Comparison of ENCODE assay signal across 8 cellular contexts in genomic region chr2:176187306-176188217, GRCh38. TPM values are rescaled to one million over a fixed set of nuclear protein-coding genes. Genes with fewer than 3 reads are reported as not detected.
A peak's percentile ranks its signal among the peaks of the same experiment; 100 is the strongest.
DNase-seq lines count a peak whose midpoint lies in the region; ATAC-seq and TF ChIP-seq lines count a peak whose summit lies in the region.

No MANE protein-coding gene starts in this region.

- H3K4me2 ChIP-seq in hepatocyte, result peak overlapping the region; percentile 97

- H2AFZ ChIP-seq in hepatocyte, result peak overlapping the region; percentile 76

- H3K9me2 ChIP-seq in hepatocyte (replicated peaks; ENCODE audit: insufficient read depth), result no peaks in the 10 kb centered on the region

- H3K27ac ChIP-seq in hepatocyte (no peak overlapping the region), skin epidermis (peak overlapping the region in 10 of 21 experiments; percentile 18 to 71 (median 44))

- H3K27me3 ChIP-seq in hepatocyte, result peaks cover 98% of the 10 kb centered on the region

- H3K9me3 ChIP-seq in hepatocyte (ENCODE audit: low read depth), result no peaks in the 10 kb centered on the region

- no peak for TF ChIP-seq CTCF in AG04449 (IDR thresholded peaks at IDR 0.05; ENCODE audit: insufficient read depth, low read length, missing control alignments)
- no peak for TF ChIP-seq CTCF in WI38 (IDR thresholded peaks at IDR 0.05; ENCODE audit: low read depth, low read length)
- no peak for TF ChIP-seq CTCF in hepatocyte (IDR thresholded peaks at IDR 0.05; ENCODE audit: poor library complexity)

- no peaks in the 10 kb centered on the region for H3K36me3 ChIP-seq in hepatocyte (replicated peaks; ENCODE audit: insufficient read depth, low read depth)

- CTCF ChIA-PET in AG04449 (lab: Yijun Ruan, JAX), result interaction anchor here (0.7 to 1.5 kb wide), 7 partner anchors 21 to 465 kb away, joined by 3 to 5 read pairs (median 4); no protein-coding TSS in a partner anchor

- no peaks in the 10 kb centered on the region for H3K79me2 ChIP-seq in hepatocyte

- POLR2A ChIA-PET in AG04449 (lab: Yijun Ruan, JAX), result interaction anchor here (0.7 kb wide), 1 partner anchor 44 kb away, joined by 3 read pairs; no protein-coding TSS in a partner anchor

- peak overlapping the region; percentile 72 for H3K4me3 ChIP-seq in AG04449 (ENCODE audit: low read depth, low read length)
- peak overlapping the region; percentile 54 for H3K4me3 ChIP-seq in WI38 (ENCODE audit: low read depth, low read length)
- peak overlapping the region; percentile 49 for H3K4me3 ChIP-seq in hepatocyte
- H3K4me3 ChIP-seq in skin epidermis, result peak overlapping the region; percentile 32 to 58 (median 48)

- peaks cover 22% of the 10 kb centered on the region for H3K4me1 ChIP-seq in hepatocyte (ENCODE audit: insufficient read depth)

- ATAC-seq in GM21381 (IDR thresholded peaks at IDR 0.05; ENCODE audit: unreplicated experiment) (peak; percentile 21), HG02852 (IDR thresholded peaks at IDR 0.05; ENCODE audit: unreplicated experiment) (no peak)

- WGBS in hepatocyte (ENCODE audit: low lambda C conversion rate, missing lambda C conversion rate), result 6% methylated on average over 19 of the region's 19 CpGs

- H4K20me1 ChIP-seq in hepatocyte (ENCODE audit: insufficient read depth, poor library complexity, severe bottlenecking), result no peaks in the 10 kb centered on the region

- no peak for DNase-seq in AG04449 (ENCODE audit: low read depth, low spot score)
- no peak for DNase-seq in hepatocyte (ENCODE audit: low spot score)
- no peak for DNase-seq in effector CD4-positive, alpha-beta T cell
- no peak for DNase-seq in HPDE6-E6E7 (ENCODE audit: extremely low spot score)

RNA-seq across cellular contexts. Expression of gene HOXD1, which starts 0.9 kb away (rescaled TPM):
- total RNA-seq in hepatocyte, result not detected in 2 replicates
- polyA plus RNA-seq in hepatocyte, result not detected in 2 replicates

RNA-seq across cellular contexts. Expression of gene HOXD3, which starts 30.5 kb away (rescaled TPM):
- 0.13 and 0.20 TPM in 2 replicates for total RNA-seq in hepatocyte
- 0.41 TPM in 1 of 2 replicates, not detected in the other for polyA plus RNA-seq in hepatocyte

RNA-seq across cellular contexts. Expression of gene HOXD4, which starts 36.2 kb away (rescaled TPM):
- 0.40 and 0.70 TPM in 2 replicates for total RNA-seq in hepatocyte
- 0.13 TPM in 1 of 2 replicates, not detected in the other for polyA plus RNA-seq in hepatocyte

RNA-seq across cellular contexts. Expression of gene HOXD8, which starts 58.1 kb away (rescaled TPM):
- total RNA-seq in hepatocyte, result 1.3 TPM in 2 replicates
- polyA plus RNA-seq in hepatocyte, result 0.77 TPM in 1 of 2 replicates, not detected in the other
